8 cellular contexts compared by ENCODE assay signal in genomic region chr3:23916886-23917815, GRCh38. TPM values are rescaled to one million over a fixed set of nuclear protein-coding genes. Genes with fewer than 3 reads are reported as not detected.
DNase-seq lines count a peak whose midpoint lies in the region; ATAC-seq and TF ChIP-seq lines count a peak whose summit lies in the region.

Gene NKIRAS1, minus strand, starts transcription at chr3:23916990. Its CDS starts 6,086 bp downstream, at chr3:23910904.
Gene RPL15, plus strand, starts transcription at chr3:23917132. Its CDS starts 728 bp downstream, at chr3:23917860.

- H3K27ac ChIP-seq in testis: peak within 1 kb of the TSS; percentile 81 to 98

- H3K27ac Mint-ChIP-seq in activated naive CD4-positive, alpha-beta T cell treated with anti-CD3 and anti-CD28 coated beads, Interleukin-2, amount 50 U/mL, for 24 hours: peak within 1 kb of the TSS; percentile 99

- no peaks in the 10 kb centered on the region for H3K27me3 Mint-ChIP-seq in activated naive CD4-positive, alpha-beta T cell treated with anti-CD3 and anti-CD28 coated beads, Interleukin-2, amount 50 U/mL, for 24 hours

- peak; percentile 70 for TF ChIP-seq POLR2A in testis (IDR thresholded peaks at IDR 0.05)

- no peaks in the 10 kb centered on the region for H3K27me3 ChIP-seq in GM06990 (replicated peaks; ENCODE audit: control insufficient read depth, insufficient read depth, low read length)
- no peaks in the 10 kb centered on the region for H3K27me3 ChIP-seq in testis

- TF ChIP-seq CTCF in GM06990 (IDR thresholded peaks at IDR 0.05; ENCODE audit: insufficient read depth, low read length, poor library complexity, severe bottlenecking) (no peak), HFF-Myc (IDR thresholded peaks at IDR 0.05; ENCODE audit: low read depth, low read length, missing control alignments) (peak; percentile 29), omental fat pad (IDR thresholded peaks at IDR 0.05) (peak in 1 of 3 donors; percentile 20), testis (IDR thresholded peaks at IDR 0.05) (peak; percentile 46 to 83 (median 81))

- H3K4me3 Mint-ChIP-seq in activated naive CD4-positive, alpha-beta T cell treated with anti-CD3 and anti-CD28 coated beads, Interleukin-2, amount 50 U/mL, for 24 hours: peak within 1 kb of the TSS; percentile 98

- H3K4me1 ChIP-seq in testis: peaks cover 10% of the 10 kb centered on the region

- H3K4me1 Mint-ChIP-seq in activated naive CD4-positive, alpha-beta T cell treated with anti-CD3 and anti-CD28 coated beads, Interleukin-2, amount 50 U/mL, for 24 hours: peaks cover 52% of the 10 kb centered on the region

- DNase-seq in GM06990 (ENCODE audit: extremely low read depth, insufficient read length) (peak; percentile 97), HFF-Myc (ENCODE audit: extremely low read depth, low read depth) (peak; percentile 90), NAMALWA (ENCODE audit: low spot score) (peak; percentile 98), SK-N-DZ (ENCODE audit: low spot score) (peak; percentile 99), glomerular endothelial cell (ENCODE audit: extremely low read depth, low read depth, low spot score) (peak; percentile 81), omental fat pad (ENCODE audit: low spot score) (peak; percentile 78), testis (peak; percentile 98)

- no peaks in the 10 kb centered on the region for H3K9me3 Mint-ChIP-seq in activated naive CD4-positive, alpha-beta T cell treated with anti-CD3 and anti-CD28 coated beads, Interleukin-2, amount 50 U/mL, for 24 hours

- H3K4me3 ChIP-seq in GM06990 (replicated peaks; ENCODE audit: low read depth, low read length) (peak within 1 kb of the TSS; percentile 98), HFF-Myc (replicated peaks; ENCODE audit: low read depth, low read length) (peak within 1 kb of the TSS; percentile 93), testis (peak within 1 kb of the TSS; percentile 80 to 97)

- intact Hi-C loops in testis (cut with DNase I; ENCODE audit: low total_unique reads): no loop called here

- H3K36me3 Mint-ChIP-seq in activated naive CD4-positive, alpha-beta T cell treated with anti-CD3 and anti-CD28 coated beads, Interleukin-2, amount 50 U/mL, for 24 hours: peaks cover 32% of the 10 kb centered on the region

- peaks cover 7% of the 10 kb centered on the region for H3K36me3 ChIP-seq in GM06990 (ENCODE audit: control insufficient read depth, insufficient read depth, low read length)
- no peaks in the 10 kb centered on the region for H3K36me3 ChIP-seq in testis (ENCODE audit: low read depth, missing control alignments)

- 0 to 1% methylated on average over 47 to 64 of the region's 71 CpGs for WGBS in testis, 2 donors

- peak; percentile 99 for ATAC-seq in omental fat pad (ENCODE audit: low FRiP score)

- no peaks in the 10 kb centered on the region for H3K9me3 ChIP-seq in testis

RNA-seq across cellular contexts. Expression of gene NKIRAS1, which starts in this region (rescaled TPM):
- polyA plus RNA-seq in SK-N-DZ (2014; cell fraction: cytosol; rRNA removed): 14.5 and 21.2 TPM in 2 replicates
- 10.1 and 11.3 TPM in 2 replicates for polyA plus RNA-seq in SK-N-DZ (2014; cell fraction: nucleus; rRNA removed)
- total RNA-seq in glomerular endothelial cell (4.1 and 7.7 TPM in 2 replicates), omental fat pad (10 to 100 TPM in 3 of 4 donors, 1 to 10 TPM in 1; 8.9 to 15.1 (median 11.7) TPM), testis (10 to 100 TPM; 37.2 to 41.1 TPM)
- polyA plus RNA-seq in testis (ENCODE audit: insufficient read depth, low read depth, low replicate concordance): 35.0 TPM

RNA-seq across cellular contexts. Expression of gene RPL15, which starts in this region (rescaled TPM):
- polyA plus RNA-seq in SK-N-DZ (2014; cell fraction: cytosol; rRNA removed): 2,583 and 3,247 TPM in 2 replicates
- polyA plus RNA-seq in SK-N-DZ (2014; cell fraction: nucleus; rRNA removed): 1,794 and 3,154 TPM in 2 replicates
- total RNA-seq in glomerular endothelial cell (2,079 and 3,094 TPM in 2 replicates), omental fat pad (1,000 to 10,000 TPM; 1,996 to 2,993 (median 2,303) TPM), testis (1,000 to 10,000 TPM in 1 of 2 donors, 100 to 1,000 TPM in 1; 783 to 1,409 TPM)
- polyA plus RNA-seq in testis (ENCODE audit: insufficient read depth, low read depth, low replicate concordance): 1,993 TPM

Comparison
In these comparisons a context has a peak if more than half of its experiments do, and no peak if none do; other contexts are left out.
1. Peak in every context shown above with its lines: DNase-seq, ATAC-seq, H3K4me3 ChIP-seq and H3K27ac ChIP-seq.